In the genomic region with DNA sequence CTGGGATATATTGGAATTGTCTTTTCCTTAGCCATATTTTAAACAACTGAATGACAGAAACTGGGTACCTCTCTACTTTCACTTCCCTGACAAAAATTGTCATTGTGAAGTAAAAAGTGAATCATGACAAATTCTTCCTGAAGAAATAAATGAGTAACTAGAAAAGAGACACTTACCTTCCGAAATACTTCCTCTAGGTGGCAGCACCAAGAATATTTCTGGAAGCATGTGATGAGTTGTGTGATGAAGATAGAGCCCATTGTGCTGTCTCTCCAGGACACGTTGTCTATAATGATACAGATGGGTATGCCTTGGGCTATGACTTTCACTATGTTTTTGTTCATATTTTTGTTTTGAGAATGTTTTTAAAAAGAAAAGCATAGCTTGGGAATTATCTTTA, we compare ENCODE assay signal across 8 cellular contexts. TPM values are rescaled to one million over a fixed set of nuclear protein-coding genes. Genes with fewer than 3 reads are reported as not detected.
DNase-seq lines count a peak whose midpoint lies in the region; ATAC-seq and TF ChIP-seq lines count a peak whose summit lies in the region.

No MANE protein-coding gene starts in this region.

- H2AFZ ChIP-seq in MM.1S (ENCODE audit: low read length), result no peak overlapping the region

- no peak for DNase-seq in CD14-positive monocyte (ENCODE audit: low spot score)
- peak; percentile 68 for DNase-seq in GM12865 (ENCODE audit: low read depth)
- peak; percentile 67 for DNase-seq in MM.1S
- DNase-seq in activated CD8-positive, alpha-beta T cell treated with anti-CD3 and anti-CD28 coated beads, Interleukin-2, amount 10 ng/mL, durations not matched to agents 7 days and 5 days, result peak; percentile 54
- DNase-seq in iPS-NIHi7 (ENCODE audit: extremely low spot score), result peak; percentile 34
- no peak for DNase-seq in vagina (ENCODE audit: extremely low spot score in 2 of 2)
- no peak for DNase-seq in DMS79 (lab: John Stamatoyannopoulos, UW)

- no peak for TF ChIP-seq POLR2A in vagina (IDR thresholded peaks at IDR 0.05)

- H3K4me3 ChIP-seq in GM12865 (ENCODE audit: low read depth, low read length), result no peak overlapping the region
- no peak overlapping the region for H3K4me3 ChIP-seq in MM.1S (ENCODE audit: low read length)
- no peak overlapping the region for H3K4me3 ChIP-seq in vagina

- peak overlapping the region in 2 of 7 donors; percentile 63 to 72 for H3K27ac Mint-ChIP-seq in CD14-positive monocyte
- no peak overlapping the region for H3K27ac Mint-ChIP-seq in activated CD8-positive, alpha-beta T cell treated with anti-CD3 and anti-CD28 coated beads, Interleukin-2, amount 10 ng/mL, durations not matched to agents 7 days and 5 days

- H4K20me1 ChIP-seq in MM.1S (ENCODE audit: insufficient read depth, low read length), result no peaks in the 10 kb centered on the region

- TF ChIP-seq CTCF in CD14-positive monocyte (IDR thresholded peaks at IDR 0.05), result peak; percentile 78
- peak; percentile 45 for TF ChIP-seq CTCF in GM12865 (IDR thresholded peaks at IDR 0.05; ENCODE audit: insufficient read depth, low read depth, low read length, missing control alignments)
- peak; percentile 61 for TF ChIP-seq CTCF in MM.1S (IDR thresholded peaks at IDR 0.05; ENCODE audit: low read length)
- peak in 2 of 3 experiments; percentile 22 to 43 for TF ChIP-seq CTCF in vagina (IDR thresholded peaks at IDR 0.05)

- H3K4me1 ChIP-seq in MM.1S (ENCODE audit: low read length) (no peaks in the 10 kb centered on the region), vagina (no peaks in the 10 kb centered on the region)

- H3K27me3 Mint-ChIP-seq in CD14-positive monocyte (ENCODE audit: low read depth in 3 of 3), result no peaks in the 10 kb centered on the region
- no peaks in the 10 kb centered on the region for H3K27me3 Mint-ChIP-seq in activated CD8-positive, alpha-beta T cell treated with anti-CD3 and anti-CD28 coated beads, Interleukin-2, amount 10 ng/mL, durations not matched to agents 7 days and 5 days (ENCODE audit: low read depth)

- CTCF ChIA-PET in activated CD8-positive, alpha-beta T cell treated with anti-CD3 and anti-CD28 coated beads, Interleukin-2, amount 10 ng/mL, durations not matched to agents 7 days and 5 days (lab: Charles Lee), result interaction anchor here (0.8 to 2.2 kb wide), 11 partner anchors 8 to 54 kb away, joined by 3 to 14 read pairs (median 3); a partner anchor contains a TSS

- POLR2A ChIA-PET in activated CD8-positive, alpha-beta T cell treated with anti-CD3 and anti-CD28 coated beads, Interleukin-2, amount 10 ng/mL, durations not matched to agents 7 days and 5 days (lab: Charles Lee), result no interaction called here

- H3K36me3 ChIP-seq in MM.1S (replicated peaks; ENCODE audit: insufficient read depth, low read length), result peaks cover 4% of the 10 kb centered on the region; the same call in 1 of the 2 replicates
- peaks cover 0 to 49% of the 10 kb centered on the region in 2 donors for H3K36me3 ChIP-seq in vagina

- no peak overlapping the region for H3K4me3 Mint-ChIP-seq in CD14-positive monocyte
- no peak overlapping the region for H3K4me3 Mint-ChIP-seq in activated CD8-positive, alpha-beta T cell treated with anti-CD3 and anti-CD28 coated beads, Interleukin-2, amount 10 ng/mL, durations not matched to agents 7 days and 5 days

- no peaks in the 10 kb centered on the region for H3F3A ChIP-seq in MM.1S (ENCODE audit: insufficient read depth, low read length)

- H3K36me3 Mint-ChIP-seq in CD14-positive monocyte, result peaks cover 92 to 95% of the 10 kb centered on the region in 2 donors
- H3K36me3 Mint-ChIP-seq in activated CD8-positive, alpha-beta T cell treated with anti-CD3 and anti-CD28 coated beads, Interleukin-2, amount 10 ng/mL, durations not matched to agents 7 days and 5 days (ENCODE audit: low read depth), result peaks cover 91% of the 10 kb centered on the region

- H3K27me3 ChIP-seq in MM.1S (replicated peaks; ENCODE audit: insufficient read depth, low read length) (no peaks in the 10 kb centered on the region), vagina (no peaks in the 10 kb centered on the region)

- no peak overlapping the region for H3K4me2 ChIP-seq in MM.1S (ENCODE audit: low read depth, low read length)

- H3K79me2 ChIP-seq in MM.1S (ENCODE audit: low read length), result no peaks in the 10 kb centered on the region

- peaks cover 12% of the 10 kb centered on the region for H3K4me1 Mint-ChIP-seq in CD14-positive monocyte
- H3K4me1 Mint-ChIP-seq in activated CD8-positive, alpha-beta T cell treated with anti-CD3 and anti-CD28 coated beads, Interleukin-2, amount 10 ng/mL, durations not matched to agents 7 days and 5 days (ENCODE audit: low read depth), result peaks cover 13% of the 10 kb centered on the region

- peaks cover 0 to 2% (median 0%) of the 10 kb centered on the region in 7 donors for H3K9me3 Mint-ChIP-seq in CD14-positive monocyte
- H3K9me3 Mint-ChIP-seq in activated CD8-positive, alpha-beta T cell treated with anti-CD3 and anti-CD28 coated beads, Interleukin-2, amount 10 ng/mL, durations not matched to agents 7 days and 5 days (ENCODE audit: insufficient read depth), result no peaks in the 10 kb centered on the region

- H3K27ac ChIP-seq in MM.1S (ENCODE audit: low read length) (no peak overlapping the region), vagina (no peak overlapping the region)

- H3K9me3 ChIP-seq in MM.1S (replicated peaks; ENCODE audit: insufficient read depth, low read length) (no peaks in the 10 kb centered on the region), vagina (no peaks in the 10 kb centered on the region)

- intact Hi-C loops in CD14-positive monocyte (cut with micrococcal nuclease), result no loop called here
- intact Hi-C loops in vagina (cut with DNase I), result no loop called here

- peak; percentile 89 for ATAC-seq in HG02588 (IDR thresholded peaks at IDR 0.05; ENCODE audit: unreplicated experiment)
- ATAC-seq in activated CD8-positive, alpha-beta T cell treated with anti-CD3 and anti-CD28 coated beads, Interleukin-2, amount 10 ng/mL, durations not matched to agents 7 days and 5 days, result peak; percentile 68

- H3K9me2 ChIP-seq in MM.1S (replicated peaks; ENCODE audit: insufficient read depth, low read length), result no peaks in the 10 kb centered on the region

- H3K9ac ChIP-seq in MM.1S (ENCODE audit: low read length), result no peak overlapping the region

RNA-seq across cellular contexts. Expression of a gene that starts 21.5 kb away (rescaled TPM):
- polyA plus RNA-seq in CD14-positive monocyte, result 100 to 1,000 TPM; 148 to 163 TPM
- total RNA-seq in activated CD8-positive, alpha-beta T cell treated with anti-CD3 and anti-CD28 coated beads, Interleukin-2, amount 10 ng/mL, durations not matched to agents 7 days and 5 days, result 100 to 1,000 TPM; 102 to 111 TPM
- total RNA-seq in vagina, result 70.2 TPM

RNA-seq across cellular contexts. Expression of a gene that starts 48.6 kb away (rescaled TPM):
- not detected for polyA plus RNA-seq in CD14-positive monocyte
- not detected for total RNA-seq in activated CD8-positive, alpha-beta T cell treated with anti-CD3 and anti-CD28 coated beads, Interleukin-2, amount 10 ng/mL, durations not matched to agents 7 days and 5 days
- total RNA-seq in vagina, result 7.4 TPM

Comparison
In these comparisons a context has a peak if more than half of its experiments do, and no peak if none do; other contexts are left out.
1. DNase-seq: peak in GM12865 (single experiment), MM.1S (single experiment), activated CD8-positive, alpha-beta T cell treated with anti-CD3 and anti-CD28 coated beads, Interleukin-2, amount 10 ng/mL, durations not matched to agents 7 days and 5 days (single experiment) and iPS-NIHi7 (single experiment); none in CD14-positive monocyte (single experiment), vagina (0 of 2) and DMS79 (single experiment).
2. Peak in every context shown above with its lines, with median percentiles within 50 percentile points of each other: CTCF ChIP-seq.